8 cellular contexts compared by ENCODE assay signal in the genomic region with DNA sequence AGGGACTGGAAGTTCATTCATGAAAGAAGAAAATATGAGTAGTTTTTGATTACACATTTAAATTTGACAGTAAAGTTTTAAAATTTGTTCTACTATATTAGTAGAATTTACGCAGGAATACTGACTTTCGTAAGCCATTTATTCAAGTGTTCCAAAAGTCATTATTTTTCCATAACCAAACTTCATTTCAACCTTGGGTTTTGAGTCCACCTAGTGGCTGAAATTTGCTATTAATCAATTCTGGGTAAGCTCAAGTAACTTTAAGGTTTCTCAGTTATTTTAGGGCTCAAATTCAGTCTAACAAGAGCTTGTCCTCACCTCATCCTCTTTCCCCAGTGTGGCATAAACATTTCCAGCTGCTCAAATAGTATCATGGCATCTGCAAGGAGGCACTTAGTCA.
A peak's percentile ranks its signal among the peaks of the same experiment; 100 is the strongest.
DNase-seq lines count a peak whose midpoint lies in the region; ATAC-seq, FAIRE-seq and TF ChIP-seq lines count a peak whose summit lies in the region.

No MANE protein-coding gene starts in this region.

- H3K4me3 ChIP-seq in AG04450 (ENCODE audit: low read depth, low read length): no peak overlapping the region
- H3K4me3 ChIP-seq in MG63: no peak overlapping the region

- peak; percentile 1 for DNase-seq in AG04450 (ENCODE audit: low read depth, low spot score)
- DNase-seq in iPS-NIHi7 (ENCODE audit: extremely low spot score): peak; percentile 13
- no peak for DNase-seq in MG63

- H3K27me3 ChIP-seq in AG04450 (ENCODE audit: control insufficient read depth, insufficient read depth, low read length) (no peaks in the 10 kb centered on the region), MG63 (no peaks in the 10 kb centered on the region)

- no peaks in the 10 kb centered on the region for H3K36me3 ChIP-seq in MG63

- ATAC-seq in GM18867 (IDR thresholded peaks at IDR 0.05; ENCODE audit: unreplicated experiment) (peak; percentile 59), HG02852 (IDR thresholded peaks at IDR 0.05; ENCODE audit: unreplicated experiment) (no peak), GM21526 (IDR thresholded peaks at IDR 0.05; ENCODE audit: low FRiP score, unreplicated experiment) (no peak), GM18520 (IDR thresholded peaks at IDR 0.05; ENCODE audit: unreplicated experiment) (no peak)

- TF ChIP-seq CTCF in AG04450 (IDR thresholded peaks at IDR 0.05; ENCODE audit: low read depth, low read length): peak; percentile 53

- POLR2A ChIA-PET in AG04450 (lab: Yijun Ruan, JAX): no interaction called here

- CTCF ChIA-PET in AG04450 (lab: Charles Lee): interaction anchor here (0.7 to 2.4 kb wide), 17 partner anchors 10 to 258 kb away, joined by 3 to 29 read pairs (median 4); partner anchors contain the start of genes HMGN5 and SH3BGRL

- no peak overlapping the region for H3K27ac ChIP-seq in AG04450 (ENCODE audit: low read depth, low read length)

- H3K9me3 ChIP-seq in AG04450 (ENCODE audit: control insufficient read depth, insufficient read depth, low read length) (no peaks in the 10 kb centered on the region), MG63 (no peaks in the 10 kb centered on the region)

- peak; percentile 57 for FAIRE-seq in TTC549 (lab: Jason Lieb, UNC)
